1 cellular context compared by ENCODE assay signal in genomic region chr12:109880938-109881337, GRCh38.
TF ChIP-seq lines count a peak whose summit lies in the region.

No MANE protein-coding gene starts in this region.

TF ChIP-seq in K562, 482 proteins besides CTCF, POLR2A, EP300 and RAD21:
- no peak for TF ChIP-seq GATAD2B (IDR thresholded peaks at IDR 0.05; ENCODE audit: borderline replicate concordance)
- no peak for TF ChIP-seq ZNF121 (CRISPR knock-in tag; conservative IDR thresholded peaks at IDR 0.05)
TF ChIP-seq in K562: peak in this region for 0.
